ENCODE assay signal across 18 cellular contexts in the genomic region with DNA sequence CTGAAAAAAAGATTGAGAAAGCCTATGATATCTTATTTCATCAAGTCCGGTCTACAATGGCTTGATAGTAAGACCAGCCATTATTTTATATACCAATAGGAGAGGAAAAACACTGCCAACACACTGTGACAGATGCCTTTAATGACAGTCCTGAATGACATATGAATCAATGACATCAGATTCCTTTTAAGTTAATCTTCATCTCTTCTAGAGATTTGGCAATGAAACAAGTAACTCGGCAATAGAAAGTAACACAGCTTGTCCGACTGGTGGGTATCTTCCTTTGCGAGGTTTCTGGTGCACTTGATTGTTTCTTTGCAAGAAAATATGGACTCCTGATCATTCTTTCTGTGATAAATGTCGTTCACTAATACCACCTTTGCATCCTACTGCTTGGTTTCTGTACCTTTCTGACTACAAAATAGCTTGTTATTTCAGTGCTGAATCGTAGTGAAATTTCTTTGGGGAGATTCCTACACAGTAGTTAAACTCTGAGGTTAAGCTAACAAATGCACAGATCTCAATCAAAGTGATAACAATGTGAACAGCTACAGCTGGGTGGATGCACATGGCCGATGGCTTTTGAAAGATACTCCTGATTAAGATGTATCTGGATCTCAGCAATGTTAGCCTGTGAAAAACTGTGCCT.
DNase-seq lines count a peak whose midpoint lies in the region; ATAC-seq and TF ChIP-seq lines count a peak whose summit lies in the region.
"Had no signal": no experiment of that assay in that cellular context is flagged by ENCODE, and none has a peak within 500 bp of the region (broad histone marks: within the 10 kb centered on the region; RNA-seq: fewer than 3 reads in every experiment).

No MANE protein-coding gene starts in this region.

- H3K27me3 Mint-ChIP-seq in activated CD4-positive, alpha-beta T cell treated with anti-CD3 and anti-CD28 coated beads, Interleukin-2, amount 10 ng/mL, durations not matched to agents 24 days and 14 days = peaks cover 2% of the 10 kb centered on the region
- no peaks in the 10 kb centered on the region for H3K27me3 Mint-ChIP-seq in stimulated activated naive CD8-positive, alpha-beta T cell treated with anti-CD3 and anti-CD28 coated beads, Interleukin-15, amount 100 ng/mL, for 72 hours
- H3K27me3 Mint-ChIP-seq in neural progenitor cell (ENCODE audit: insufficient read depth, low read depth) = peaks cover 2% of the 10 kb centered on the region
- H3K27me3 Mint-ChIP-seq: CD4-positive, alpha-beta memory T cell had no signal

- peaks cover 35% of the 10 kb centered on the region for H3K4me1 ChIP-seq in neural progenitor cell
- H3K4me1 ChIP-seq: BLaER1 had no signal

- no peak for TF ChIP-seq CTCF in neural progenitor cell (IDR thresholded peaks at IDR 0.05)

- H3F3A ChIP-seq in neural progenitor cell (ENCODE audit: low read depth) = peaks cover 19% of the 10 kb centered on the region

- H3K27ac ChIP-seq in neural progenitor cell = no peak overlapping the region
- H3K27ac ChIP-seq: BLaER1, GM23248, HL-60 had no signal

- ATAC-seq in stimulated activated naive CD8-positive, alpha-beta T cell treated with anti-CD3 and anti-CD28 coated beads, Interleukin-15, amount 100 ng/mL, for 72 hours = peak; percentile 80
- ATAC-seq in stimulated activated naive CD8-positive, alpha-beta T cell treated with anti-CD3 and anti-CD28 coated beads, Interleukin-15, Interleukin-2, amounts not matched to agents 100 U/mL and 50 U/mL, for 24 hours = no peak
- ATAC-seq in GM19023 (IDR thresholded peaks at IDR 0.05; ENCODE audit: unreplicated experiment) = no peak

- H3K27ac Mint-ChIP-seq in activated CD4-positive, alpha-beta T cell treated with anti-CD3 and anti-CD28 coated beads, Interleukin-2, amount 10 ng/mL, durations not matched to agents 24 days and 14 days = peak overlapping the region; percentile 9
- no peak overlapping the region for H3K27ac Mint-ChIP-seq in stimulated activated naive CD8-positive, alpha-beta T cell treated with anti-CD3 and anti-CD28 coated beads, Interleukin-15, amount 100 ng/mL, for 72 hours
- H3K27ac Mint-ChIP-seq in neural progenitor cell = peak overlapping the region; percentile 94
- H3K27ac Mint-ChIP-seq: CD14-positive monocyte; CD4-positive, alpha-beta memory T cell had no signal

- H3K9ac ChIP-seq in neural progenitor cell = no peak overlapping the region
- H3K9ac ChIP-seq: BLaER1, GM23248 had no signal

- peaks cover 1% of the 10 kb centered on the region for H3K36me3 Mint-ChIP-seq in activated CD4-positive, alpha-beta T cell treated with anti-CD3 and anti-CD28 coated beads, Interleukin-2, amount 10 ng/mL, durations not matched to agents 24 days and 14 days (ENCODE audit: low read depth)
- peaks cover 4% of the 10 kb centered on the region for H3K36me3 Mint-ChIP-seq in neural progenitor cell
- H3K36me3 Mint-ChIP-seq: CD14-positive monocyte had no signal

- H3K36me3 ChIP-seq in neural progenitor cell = no peaks in the 10 kb centered on the region
- H3K36me3 ChIP-seq: BLaER1 had no signal

- no peak overlapping the region for H2AFZ ChIP-seq in neural progenitor cell (replicated peaks)
- H2AFZ ChIP-seq: GM23248 had no signal

- H3K4me3 Mint-ChIP-seq in activated CD4-positive, alpha-beta T cell treated with anti-CD3 and anti-CD28 coated beads, Interleukin-2, amount 10 ng/mL, durations not matched to agents 24 days and 14 days = no peak overlapping the region
- H3K4me3 Mint-ChIP-seq in stimulated activated naive CD8-positive, alpha-beta T cell treated with anti-CD3 and anti-CD28 coated beads, Interleukin-15, amount 100 ng/mL, for 72 hours = no peak overlapping the region
- no peak overlapping the region for H3K4me3 Mint-ChIP-seq in neural progenitor cell
- H3K4me3 Mint-ChIP-seq: CD14-positive monocyte; CD4-positive, alpha-beta memory T cell had no signal

- intact Hi-C loops in activated CD4-positive, alpha-beta T cell treated with anti-CD3 and anti-CD28 coated beads, Interleukin-2, amount 10 ng/mL, durations not matched to agents 24 days and 14 days (cut with micrococcal nuclease) = no loop called here

- peaks cover 29% of the 10 kb centered on the region for H3K9me3 Mint-ChIP-seq in activated CD4-positive, alpha-beta T cell treated with anti-CD3 and anti-CD28 coated beads, Interleukin-2, amount 10 ng/mL, durations not matched to agents 24 days and 14 days
- H3K9me3 Mint-ChIP-seq in stimulated activated naive CD8-positive, alpha-beta T cell treated with anti-CD3 and anti-CD28 coated beads, Interleukin-15, amount 100 ng/mL, for 72 hours = peaks cover 11 to 28% of the 10 kb centered on the region in 2 donors
- H3K9me3 Mint-ChIP-seq in neural progenitor cell = peaks cover 42% of the 10 kb centered on the region

- H4K20me1 ChIP-seq in neural progenitor cell (ENCODE audit: low read depth) = no peaks in the 10 kb centered on the region
- H4K20me1 ChIP-seq: BLaER1 had no signal

- peaks cover 6% of the 10 kb centered on the region for H3K9me3 ChIP-seq in neural progenitor cell (ENCODE audit: low read depth)

- H3K4me2 ChIP-seq in neural progenitor cell = no peak overlapping the region
- H3K4me2 ChIP-seq: BLaER1 had no signal

- H3K79me2 ChIP-seq in neural progenitor cell (ENCODE audit: low read depth) = no peaks in the 10 kb centered on the region

- DNase-seq in activated CD4-positive, alpha-beta T cell treated with anti-CD3 and anti-CD28 coated beads, Interleukin-2, amount 10 ng/mL, durations not matched to agents 24 days and 14 days = no peak
- DNase-seq in activated CD4-positive, alpha-beta T cell treated with anti-CD3 and anti-CD28 coated beads, Interleukin-2, amount 50 U/mL, for 4 hours = no peak
- DNase-seq in stimulated activated naive CD8-positive, alpha-beta T cell treated with anti-CD3 and anti-CD28 coated beads, Interleukin-15, amount 100 ng/mL, for 72 hours = no peak
- DNase-seq in stimulated activated naive CD8-positive, alpha-beta T cell treated with anti-CD3 and anti-CD28 coated beads, Interleukin-15, Interleukin-2, amounts not matched to agents 100 U/mL and 50 U/mL, for 24 hours = no peak
- no peak for DNase-seq in neural progenitor cell (ENCODE audit: low spot score)
- DNase-seq in DMS 273 treated with DMSO at 0.1 percent for 48 hours (lab: John Stamatoyannopoulos, UW) = no peak
- DNase-seq in T-helper 1 cell = no peak
- DNase-seq: 8988T; CD4-positive, alpha-beta memory T cell; DMS79 treated with DMSO at 0.1 percent for 48 hours; GF-D8; GM23248; HCEC 1CT; IMR-90 had no signal

- no peaks in the 10 kb centered on the region for H3K27me3 ChIP-seq in neural progenitor cell
- H3K27me3 ChIP-seq: BLaER1 had no signal

- H3K4me1 Mint-ChIP-seq in activated CD4-positive, alpha-beta T cell treated with anti-CD3 and anti-CD28 coated beads, Interleukin-2, amount 10 ng/mL, durations not matched to agents 24 days and 14 days = peaks cover 5% of the 10 kb centered on the region
- peaks cover 8% of the 10 kb centered on the region for H3K4me1 Mint-ChIP-seq in stimulated activated naive CD8-positive, alpha-beta T cell treated with anti-CD3 and anti-CD28 coated beads, Interleukin-15, amount 100 ng/mL, for 72 hours
- H3K4me1 Mint-ChIP-seq in neural progenitor cell = peaks cover 40% of the 10 kb centered on the region
- H3K4me1 Mint-ChIP-seq: CD4-positive, alpha-beta memory T cell had no signal

- no peak overlapping the region for H3K4me3 ChIP-seq in neural progenitor cell
- H3K4me3 ChIP-seq: BLaER1, GM23248 had no signal

Comparison
In these comparisons a context has a peak if more than half of its experiments do, and no peak if none do; other contexts are left out.
1. H3K27ac Mint-ChIP-seq: peak in activated CD4-positive, alpha-beta T cell treated with anti-CD3 and anti-CD28 coated beads, Interleukin-2, amount 10 ng/mL, durations not matched to agents 24 days and 14 days (single experiment) and neural progenitor cell (single experiment); none in stimulated activated naive CD8-positive, alpha-beta T cell treated with anti-CD3 and anti-CD28 coated beads, Interleukin-15, amount 100 ng/mL, for 72 hours (0 of 2).